ENCODE assay signal across 10 cellular contexts in genomic region chr2:69831354-69831905, GRCh38. TPM values are rescaled to one million over a fixed set of nuclear protein-coding genes. Genes with fewer than 3 reads are reported as not detected.
DNase-seq lines count a peak whose midpoint lies in the region; ATAC-seq and TF ChIP-seq lines count a peak whose summit lies in the region.
"Had no signal": no experiment of that assay in that cellular context is flagged by ENCODE, and none has a peak within 500 bp of the region (broad histone marks: within the 10 kb centered on the region; RNA-seq: fewer than 3 reads in every experiment).

No MANE protein-coding gene starts in this region.

- no peak for ATAC-seq in HG03196 (IDR thresholded peaks at IDR 0.05; ENCODE audit: unreplicated experiment)
- ATAC-seq in aorta (ENCODE audit: low FRiP score) = no peak

- H3K4me3 Mint-ChIP-seq in neural progenitor cell = peak overlapping the region; percentile 93

- H3K9me2 ChIP-seq in OCI-LY1 (ENCODE audit: low read depth, low read length) = no peaks in the 10 kb centered on the region

- no peak for TF ChIP-seq POLR2A in stomach (IDR thresholded peaks at IDR 0.05)

- in situ Hi-C loops in mammary epithelial cell (cut with MboI; ENCODE audit: low sequenced_read_pairs in 2 of 2) = no loop called here

- intact Hi-C loops in mammary epithelial cell (cut with micrococcal nuclease) = loop anchor here (10.0 kb wide), 1 partner anchor 63 kb away; the partner anchor contains the start of gene SNRNP27
- intact Hi-C loops in stomach (cut with DNase I; ENCODE audit: low total_unique reads) = no loop called here
- intact Hi-C loops in aorta (cut with DNase I) = no loop called here

- H3K27me3 Mint-ChIP-seq in neural progenitor cell (ENCODE audit: insufficient read depth, low read depth) = no peaks in the 10 kb centered on the region

- H2AFZ ChIP-seq in OCI-LY1 (ENCODE audit: low read length) (no peak overlapping the region), mammary epithelial cell (ENCODE audit: low read depth, low read length) (no peak overlapping the region), neural progenitor cell (replicated peaks) (no peak overlapping the region)

- CTCF ChIA-PET in mammary epithelial cell (lab: Charles Lee; ENCODE audit: low non-redundant PET) = no interaction called here

- no peaks in the 10 kb centered on the region for H3K9me3 ChIP-seq in OCI-LY1 (ENCODE audit: low read length)
- no peaks in the 10 kb centered on the region for H3K9me3 ChIP-seq in mammary epithelial cell (replicated peaks; ENCODE audit: insufficient read depth, low read length)
- no peaks in the 10 kb centered on the region for H3K9me3 ChIP-seq in neural progenitor cell (ENCODE audit: low read depth)
- no peaks in the 10 kb centered on the region for H3K9me3 ChIP-seq in stomach
- H3K9me3 ChIP-seq in aorta (ENCODE audit: control insufficient read depth, low read length) = no peaks in the 10 kb centered on the region

- H3K27ac ChIP-seq in OCI-LY1 (ENCODE audit: low read depth, low read length, poor library complexity, severe bottlenecking) (no peak overlapping the region), mammary epithelial cell (ENCODE audit: insufficient read depth, low read depth, low read length) (no peak overlapping the region), neural progenitor cell (no peak overlapping the region), stomach (no peak overlapping the region), aorta (ENCODE audit: low read depth in 1 of 2, low read length in 2 of 2) (no peak overlapping the region)

- H3K36me3 Mint-ChIP-seq in neural progenitor cell = peaks cover 4% of the 10 kb centered on the region

- H4K20me1 ChIP-seq in OCI-LY1 (ENCODE audit: insufficient read depth, low read length) (no peaks in the 10 kb centered on the region), mammary epithelial cell (ENCODE audit: insufficient read depth, low read length) (no peaks in the 10 kb centered on the region), neural progenitor cell (ENCODE audit: low read depth) (peaks cover 36% of the 10 kb centered on the region)

- no peak overlapping the region for H3K27ac Mint-ChIP-seq in neural progenitor cell

- DNase-seq in ELR (ENCODE audit: low read depth) = peak; percentile 43
- no peak for DNase-seq in mammary epithelial cell
- DNase-seq in neural progenitor cell (ENCODE audit: low spot score) = no peak
- no peak for DNase-seq in stomach
- no peak for DNase-seq in cortex of kidney (lab: John Stamatoyannopoulos, UW)
- DNase-seq in aorta = no peak
- DNase-seq: NCI-H446, retina had no signal

- 86% methylated on average over 6 of the region's 6 CpGs for WGBS in mammary epithelial cell (ENCODE audit: low coverage, missing lambda C conversion rate)
- WGBS in stomach, 5 donors = 87 to 94% (median 92%) methylated on average over 6 of the region's 6 CpGs
- WGBS in aorta, 2 donors = 89 to 91% methylated on average over 6 of the region's 6 CpGs

- peak overlapping the region; percentile 2 for H3K4me3 ChIP-seq in OCI-LY1 (ENCODE audit: low read depth, low read length, poor library complexity, severe bottlenecking)
- H3K4me3 ChIP-seq in mammary epithelial cell (replicated peaks in 1 of 3; ENCODE audit: insufficient read depth in 1 of 3, low read depth in 2 of 3, low read length in 3 of 3) = peak overlapping the region in 1 of 3 experiments; percentile 16
- H3K4me3 ChIP-seq in neural progenitor cell = peak overlapping the region; percentile 94
- H3K4me3 ChIP-seq in stomach = peak overlapping the region in 2 of 4 donors; percentile 98 to 99
- H3K4me3 ChIP-seq in aorta (ENCODE audit: low read length in 2 of 2) = no peak overlapping the region

- TF ChIP-seq CTCF in OCI-LY1 (IDR thresholded peaks at IDR 0.05; ENCODE audit: low read length) = no peak
- no peak for TF ChIP-seq CTCF in mammary epithelial cell (conservative IDR thresholded peaks at IDR 0.05 in 1 of 2, IDR thresholded peaks at IDR 0.05 in 1 of 2; ENCODE audit: extremely low read depth in 1 of 2, insufficient read depth in 1 of 2, low read depth in 1 of 2, low read length in 2 of 2)
- no peak for TF ChIP-seq CTCF in neural progenitor cell (IDR thresholded peaks at IDR 0.05)
- no peak for TF ChIP-seq CTCF in stomach (IDR thresholded peaks at IDR 0.05)

- no peaks in the 10 kb centered on the region for H3K9me3 Mint-ChIP-seq in neural progenitor cell

- H3K4me2 ChIP-seq in OCI-LY1 (ENCODE audit: low read length) (peak overlapping the region; percentile 84; the same call in 1 of the 2 replicates), mammary epithelial cell (ENCODE audit: insufficient read depth, low read depth, low read length) (peak overlapping the region; percentile 90), neural progenitor cell (peak overlapping the region; percentile 96)

- H3K9ac ChIP-seq in OCI-LY1 (ENCODE audit: low read length) (no peak overlapping the region), mammary epithelial cell (ENCODE audit: insufficient read depth, low read length) (no peak overlapping the region), neural progenitor cell (no peak overlapping the region)

- no TSS peak for BruUV-seq in mammary epithelial cell (replicated peaks; lab: Mats Ljungman, UMichigan)

- peaks cover 18% of the 10 kb centered on the region for H3K4me1 Mint-ChIP-seq in neural progenitor cell

- dilution Hi-C loops in mammary epithelial cell (cut with HindIII; ENCODE audit: low sequenced_read_pairs) = no loop called here

- H3K4me1 ChIP-seq in OCI-LY1 (ENCODE audit: insufficient read depth, low read length, severe bottlenecking) = peaks cover 52% of the 10 kb centered on the region
- peaks cover 14% of the 10 kb centered on the region for H3K4me1 ChIP-seq in mammary epithelial cell (ENCODE audit: insufficient read depth, low read length)
- H3K4me1 ChIP-seq in neural progenitor cell = peaks cover 27% of the 10 kb centered on the region
- peaks cover 20 to 35% (median 27%) of the 10 kb centered on the region in 4 donors for H3K4me1 ChIP-seq in stomach
- H3K4me1 ChIP-seq in aorta (ENCODE audit: control insufficient read depth in 1 of 2, insufficient read depth in 2 of 2, low read length in 2 of 2) = no peaks in the 10 kb centered on the region

- no peaks in the 10 kb centered on the region for H3F3A ChIP-seq in OCI-LY1 (ENCODE audit: insufficient read depth, low read length)
- peaks cover 12% of the 10 kb centered on the region for H3F3A ChIP-seq in neural progenitor cell (ENCODE audit: low read depth)

- H3K27me3 ChIP-seq in OCI-LY1 (ENCODE audit: insufficient read depth, low read length) (no peaks in the 10 kb centered on the region), mammary epithelial cell (ENCODE audit: insufficient read depth, low read length) (no peaks in the 10 kb centered on the region), neural progenitor cell (no peaks in the 10 kb centered on the region), stomach (no peaks in the 10 kb centered on the region), aorta (ENCODE audit: control insufficient read depth in 1 of 2, insufficient read depth in 2 of 2, low read length in 1 of 2) (no peaks in the 10 kb centered on the region)

- H3K36me3 ChIP-seq in OCI-LY1 (ENCODE audit: insufficient read depth, low read length) = peaks cover 17% of the 10 kb centered on the region; the same call in 1 of the 2 replicates
- H3K36me3 ChIP-seq in mammary epithelial cell (ENCODE audit: insufficient read depth, low read length) = peaks cover 2% of the 10 kb centered on the region
- H3K36me3 ChIP-seq in neural progenitor cell = no peaks in the 10 kb centered on the region
- H3K36me3 ChIP-seq in stomach = no peaks in the 10 kb centered on the region
- no peaks in the 10 kb centered on the region for H3K36me3 ChIP-seq in aorta (ENCODE audit: control insufficient read depth in 1 of 2, insufficient read depth in 2 of 2, low read length in 1 of 2)

- TF ChIP-seq EP300 in stomach (IDR thresholded peaks at IDR 0.05) = no peak

- peaks cover 38% of the 10 kb centered on the region for H3K79me2 ChIP-seq in OCI-LY1 (ENCODE audit: insufficient read depth, low read length)
- peaks cover 57% of the 10 kb centered on the region for H3K79me2 ChIP-seq in mammary epithelial cell (ENCODE audit: insufficient read depth, low read length)
- H3K79me2 ChIP-seq in neural progenitor cell (ENCODE audit: low read depth) = peaks cover 69% of the 10 kb centered on the region

RNA-seq across cellular contexts. Expression of gene GMCL1, which starts 2.0 kb away (rescaled TPM):
- total RNA-seq in mammary epithelial cell (10 to 100 TPM; 10.7 to 11.5 TPM), neural progenitor cell (ENCODE audit: low replicate concordance) (16.2 and 23.1 TPM in 2 replicates), stomach (10 to 100 TPM in 2 of 5 donors, 1 to 10 TPM in 3; 1.2 to 23.1 (median 4.9) TPM), aorta (10 to 100 TPM; 16.1 to 16.9 TPM)
- polyA plus RNA-seq in mammary epithelial cell (5.5 TPM), stomach (1 to 10 TPM; 4.7 to 7.9 (median 7.0) TPM), aorta (10 to 100 TPM; 10.8 to 13.3 TPM)
- 12.0 TPM for polyA minus RNA-seq in mammary epithelial cell

Comparison
In these comparisons a context has a peak if more than half of its experiments do, and no peak if none do; other contexts are left out.
1. H3K4me3 ChIP-seq: peak in OCI-LY1 (single experiment) and neural progenitor cell (single experiment); none in aorta (0 of 2).
2. Peak in every context shown above with its lines, with median percentiles within 50 percentile points of each other: H3K4me2 ChIP-seq.